In the genomic region with DNA sequence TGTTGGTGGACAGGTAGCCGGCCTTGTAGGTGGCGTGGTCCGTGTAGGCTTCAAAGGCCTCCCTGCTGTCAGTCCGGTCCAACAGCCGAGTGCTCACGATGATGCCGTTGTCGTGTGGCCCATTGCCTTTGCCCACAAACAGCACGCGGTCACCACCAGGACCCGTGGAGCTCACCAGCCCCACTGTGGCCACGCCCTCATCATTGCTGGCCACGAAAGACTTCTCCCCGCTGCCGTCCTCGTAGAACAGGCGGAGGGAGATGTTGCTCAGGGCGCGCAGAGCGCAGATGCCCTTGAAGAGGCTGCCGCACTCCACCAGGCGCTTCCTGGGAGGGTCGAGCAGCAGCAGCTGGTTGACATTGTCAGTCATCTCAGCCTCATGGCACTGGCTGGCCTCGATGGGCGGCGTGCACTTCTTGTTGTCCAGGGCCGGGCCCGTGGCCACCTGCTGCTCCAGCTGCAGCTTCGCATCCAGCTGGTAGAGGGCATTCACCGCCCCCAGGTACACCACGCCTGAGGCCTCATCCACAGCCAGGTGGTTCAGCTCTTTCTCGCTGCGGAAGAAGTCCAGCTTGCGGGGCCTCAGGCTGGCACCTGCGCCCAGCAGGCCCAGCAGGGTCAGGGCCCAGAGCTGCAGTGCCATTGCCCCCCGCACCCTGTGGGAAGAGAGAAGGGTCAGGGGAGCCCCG, we compare ENCODE assay signal across 18 cellular contexts.
"Had no signal": no experiment of that assay in that cellular context is flagged by ENCODE, and none has a peak within 500 bp of the region (broad histone marks: within the 10 kb centered on the region; RNA-seq: fewer than 3 reads in every experiment).

No MANE protein-coding gene starts in this region.

- H3K9me3 Mint-ChIP-seq: activated T-helper 2 cell treated with anti-CD3 and anti-CD28 coated beads, Interferon-gamma antibody, Interleukin-2, Interleukin-4, amounts not matched to agents 10 μg/mL and 5 μg/mL and 100 μg/mL, durations not matched to agents 14 hours and 24 hours and 36 hours; memory B cell; natural killer cell had no signal

- H3K9me3 ChIP-seq: gastrocnemius medialis, heart right ventricle, right atrium auricular region, thyroid gland, vagina had no signal

- H3K36me3 Mint-ChIP-seq: memory B cell, natural killer cell had no signal

- H3K4me3 ChIP-seq: gastrocnemius medialis, heart right ventricle, right atrium auricular region, thyroid gland, vagina had no signal

- H3K4me3 Mint-ChIP-seq: memory B cell, natural killer cell had no signal

- DNase-seq: activated CD4-positive, alpha-beta T cell treated with anti-CD3 and anti-CD28 coated beads, Interleukin-2, amount 50 U/mL, for 1 hour; activated CD4-positive, CD25-positive, alpha-beta regulatory T cell; activated naive CD4-positive, alpha-beta T cell treated with anti-CD3 and anti-CD28 coated beads, Interleukin-2, amount 50 U/mL, for 16 hours; central memory CD4-positive, alpha-beta T cell; cortex of kidney; effector CD8-positive, alpha-beta T cell; gastrocnemius medialis; heart right ventricle; islet precursor cell; natural killer cell; nucleus accumbens; small intestine; thyroid gland had no signal

- H3K27ac Mint-ChIP-seq: activated T-helper 2 cell treated with anti-CD3 and anti-CD28 coated beads, Interferon-gamma antibody, Interleukin-2, Interleukin-4, amounts not matched to agents 10 μg/mL and 5 μg/mL and 100 μg/mL, durations not matched to agents 14 hours and 24 hours and 36 hours; memory B cell; natural killer cell had no signal

- ATAC-seq: gastrocnemius medialis, heart right ventricle, left lobe of liver, natural killer cell had no signal

- H3K27me3 ChIP-seq: gastrocnemius medialis, right atrium auricular region, thyroid gland, vagina had no signal

- H3K36me3 ChIP-seq: gastrocnemius medialis had no signal

- H3K27ac ChIP-seq: gastrocnemius medialis, heart right ventricle, right atrium auricular region, thyroid gland, vagina had no signal
